In genomic region chr5:52892242-52892878, GRCh38 we compare ENCODE assay signal across 19 cellular contexts.
A peak's percentile ranks its signal among the peaks of the same experiment; 100 is the strongest.
DNase-seq lines count a peak whose midpoint lies in the region; ATAC-seq, FAIRE-seq and TF ChIP-seq lines count a peak whose summit lies in the region.
"Had no signal": no experiment of that assay in that cellular context is flagged by ENCODE, and none has a peak within 500 bp of the region (broad histone marks: within the 10 kb centered on the region; RNA-seq: fewer than 3 reads in every experiment).

No MANE protein-coding gene starts in this region.

- peak overlapping the region; percentile 57 for H2BK5ac ChIP-seq in IMR-90 (ENCODE audit: low read depth, low read length, poor library complexity, severe bottlenecking)

- H4K20me1 ChIP-seq in IMR-90 (ENCODE audit: insufficient read depth, low read length) = no peaks in the 10 kb centered on the region

- H3K27ac Mint-ChIP-seq in osteocyte (ENCODE audit: unreplicated experiment) = peak overlapping the region; percentile 33
- H3K27ac Mint-ChIP-seq in CD4-positive, alpha-beta memory T cell = no peak overlapping the region
- H3K27ac Mint-ChIP-seq: endodermal cell, immature natural killer cell had no signal

- no peak overlapping the region for H3K18ac ChIP-seq in IMR-90 (ENCODE audit: low read depth, low read length)

- CTCF ChIA-PET in A549 (lab: Yijun Ruan, JAX) (interaction anchor here (0.7 kb wide), 1 partner anchor 11 kb away, joined by 3 read pairs; no protein-coding TSS in a partner anchor), IMR-90 (lab: Yijun Ruan, JAX) (no interaction called here)
- CTCF ChIA-PET in CD4-positive, alpha-beta memory T cell (lab: Charles Lee; ENCODE audit: partially characterized antibody) = interaction anchor here (1.7 kb wide), 1 partner anchor 23 kb away, joined by 3 read pairs; no protein-coding TSS in a partner anchor

- H2AK9ac ChIP-seq in IMR-90 (replicated peaks; ENCODE audit: low read depth, low read length, poor library complexity) = no peak overlapping the region

- H3K4me1 Mint-ChIP-seq in osteocyte (ENCODE audit: unreplicated experiment) = peaks cover 54% of the 10 kb centered on the region
- peaks cover 0 to 6% (median 4%) of the 10 kb centered on the region in 4 donors for H3K4me1 Mint-ChIP-seq in CD4-positive, alpha-beta memory T cell
- H3K4me1 Mint-ChIP-seq: immature natural killer cell had no signal

- H3K4me3 ChIP-seq in A549 (peak overlapping the region; percentile 9; the same call in 1 of the 3 replicates), IMR-90 (ENCODE audit: insufficient read depth, low read depth, low read length) (no peak overlapping the region)
- no peak overlapping the region for H3K4me3 ChIP-seq in CD4-positive, alpha-beta memory T cell (ENCODE audit: low read length in 2 of 2)
- H3K4me3 ChIP-seq: K562, upper lobe of left lung had no signal

- DNase-seq in A549 (ENCODE audit: low read depth in 1 of 2, low spot score in 1 of 2) = no peak
- DNase-seq in IMR-90 = no peak
- DNase-seq in osteocyte (ENCODE audit: extremely low spot score, unreplicated experiment) = no peak
- DNase-seq in D721Med (ENCODE audit: insufficient read length, low spot score) = no peak
- no peak for DNase-seq in CD4-positive, alpha-beta memory T cell
- DNase-seq in frontal cortex (ENCODE audit: low spot score in 2 of 2) = no peak
- DNase-seq: activated CD4-positive, alpha-beta T cell treated with anti-CD3 and anti-CD28 coated beads for 1 hour; activated naive CD4-positive, alpha-beta T cell treated with anti-CD3 and anti-CD28 coated beads, Interleukin-2, amount 50 U/mL, for 16 hours; Caco-2; endodermal cell; immature natural killer cell; posterior cingulate gyrus; small intestine; stimulated activated CD4-positive, alpha-beta T cell treated with anti-CD3 and anti-CD28 coated beads, Interleukin-4, amount 100 ng/mL, for 1 hour; stimulated activated naive CD8-positive, alpha-beta T cell treated with anti-CD3 and anti-CD28 coated beads, Interleukin-15, Interleukin-2, amounts not matched to agents 100 U/mL and 50 U/mL, for 24 hours; upper lobe of left lung had no signal

- H4K91ac ChIP-seq in IMR-90 (ENCODE audit: insufficient read depth, low read depth, low read length) = 0 out of 2 replicates have a peak overlapping the region, but pooled peaks have one; percentile 6

- H3K14ac ChIP-seq in IMR-90 (replicated peaks; ENCODE audit: low read depth, low read length) = 0 out of 2 replicates have a peak overlapping the region, but pooled peaks have one; percentile 27

- peaks cover 34% of the 10 kb centered on the region for H3K36me3 Mint-ChIP-seq in osteocyte (ENCODE audit: unreplicated experiment)
- H3K36me3 Mint-ChIP-seq in CD4-positive, alpha-beta memory T cell = peaks cover 1 to 7% of the 10 kb centered on the region in 2 donors

- no peak overlapping the region for H3K56ac ChIP-seq in IMR-90 (ENCODE audit: extremely low read depth, insufficient read depth, low read length)

- ATAC-seq in A549 (peak; percentile 43 to 53; a peak in 4 of 6 replicates), IMR-90 (ENCODE audit: low read depth) (0 out of 2 replicates have a peak, but pooled peaks have one; percentile 31), GM21528 (IDR thresholded peaks at IDR 0.05; ENCODE audit: low FRiP score, unreplicated experiment) (no peak)
- ATAC-seq: K562; stimulated activated naive CD8-positive, alpha-beta T cell treated with anti-CD3 and anti-CD28 coated beads, Interleukin-15, Interleukin-2, amounts not matched to agents 100 U/mL and 50 U/mL, for 24 hours had no signal

- TF ChIP-seq POLR2A in A549 (IDR thresholded peaks at IDR 0.05; ENCODE audit: low read length) (no peak), IMR-90 (IDR thresholded peaks at IDR 0.05; ENCODE audit: low read depth, low read length) (no peak)

- H2BK15ac ChIP-seq in IMR-90 (ENCODE audit: low read depth, low read length) = no peak overlapping the region; the same call in 2 of the 3 replicates

- peaks cover 10% of the 10 kb centered on the region for H3K9me1 ChIP-seq in IMR-90 (ENCODE audit: insufficient read depth, low read length)

- peak overlapping the region; percentile 40; the same call in 1 of the 2 replicates for H2AK5ac ChIP-seq in IMR-90 (ENCODE audit: low read depth, low read length)

- intact Hi-C loops in IMR-90 (cut with micrococcal nuclease) = loop anchor here (2.0 kb wide), 1 partner anchor 28 kb away; no protein-coding TSS in a partner anchor
- intact Hi-C loops in CD4-positive, alpha-beta memory T cell (cut with micrococcal nuclease) = no loop called here

- H4K5ac ChIP-seq in IMR-90 (ENCODE audit: low read depth, low read length) = peak overlapping the region; percentile 32; the same call in 1 of the 2 replicates

- H3K9me3 ChIP-seq in A549 (no peaks in the 10 kb centered on the region), IMR-90 (ENCODE audit: control insufficient read depth, insufficient read depth, low read length) (no peaks in the 10 kb centered on the region)
- no peaks in the 10 kb centered on the region for H3K9me3 ChIP-seq in CD4-positive, alpha-beta memory T cell (ENCODE audit: control insufficient read depth in 1 of 2, low read length in 2 of 2)
- H3K9me3 ChIP-seq: Caco-2, upper lobe of left lung had no signal

- POLR2A ChIA-PET in A549 (lab: Yijun Ruan, JAX) = no interaction called here
- POLR2A ChIA-PET in IMR-90 (lab: Charles Lee; ENCODE audit: unreplicated experiment) = no interaction called here
- POLR2A ChIA-PET in CD4-positive, alpha-beta memory T cell (lab: Charles Lee; ENCODE audit: partially characterized antibody) = no interaction called here

- TF ChIP-seq RAD21 in A549 (conservative IDR thresholded peaks at IDR 0.05 in 1 of 2, IDR thresholded peaks at IDR 0.05 in 1 of 2) (no peak), IMR-90 (IDR thresholded peaks at IDR 0.05; ENCODE audit: low read length) (no peak)

- WGBS in A549 (ENCODE audit: missing lambda C conversion rate) = 47% methylated on average over 6 of the region's 6 CpGs
- WGBS in IMR-90 (ENCODE audit: extremely low coverage in 2 of 2, insufficient read length in 1 of 2), 2 experiments = no CpG with 5 or more reads among the region's 6 CpGs

- H4K8ac ChIP-seq in IMR-90 (ENCODE audit: low read depth in 2 of 2, low read length in 2 of 2) = peak overlapping the region in 1 of 2 experiments; percentile 42; a peak in 1 of 4 replicates

- dilution Hi-C loops in IMR-90 (cut with HindIII; ENCODE audit: low sequenced_read_pairs, unreplicated experiment) = no loop called here

- peaks cover 25% of the 10 kb centered on the region for H3K36me3 ChIP-seq in IMR-90 (ENCODE audit: control insufficient read depth, insufficient read depth, low read length)
- no peaks in the 10 kb centered on the region for H3K36me3 ChIP-seq in CD4-positive, alpha-beta memory T cell (ENCODE audit: insufficient read depth, low read length)

- H3K4me1 ChIP-seq in A549 (peaks cover 19% of the 10 kb centered on the region), IMR-90 (ENCODE audit: control insufficient read depth, insufficient read depth, low read length) (peaks cover 9% of the 10 kb centered on the region)
- no peaks in the 10 kb centered on the region for H3K4me1 ChIP-seq in CD4-positive, alpha-beta memory T cell (ENCODE audit: insufficient read depth, low read length)

- TF ChIP-seq CTCF in A549 (IDR thresholded peaks at IDR 0.05) (no peak), IMR-90 (conservative IDR thresholded peaks at IDR 0.05; ENCODE audit: low read depth, low read length) (no peak), osteocyte (IDR thresholded peaks at IDR 0.05) (no peak), D721Med (IDR thresholded peaks at IDR 0.05; ENCODE audit: insufficient read depth, missing control alignments) (no peak)

- FAIRE-seq in A549 (lab: Jason Lieb, UNC) = peak; percentile 88
- peak; percentile 92 for FAIRE-seq in islet of Langerhans (lab: Jason Lieb, UNC)
- FAIRE-seq in D721Med (lab: Jason Lieb, UNC) = no peak
- FAIRE-seq in frontal cortex (lab: Jason Lieb, UNC) = no peak
- FAIRE-seq: K562 had no signal

- H3K9ac ChIP-seq in IMR-90 (ENCODE audit: low read depth, low read length) = no peak overlapping the region

- no peak overlapping the region for H2AFZ ChIP-seq in IMR-90 (replicated peaks; ENCODE audit: low read length, poor library complexity)

- no peak overlapping the region for H2BK120ac ChIP-seq in IMR-90 (ENCODE audit: low read depth, low read length)

- H3K4ac ChIP-seq in IMR-90 (ENCODE audit: low read depth, low read length) = peak overlapping the region; percentile 30; the same call in 1 of the 2 replicates

- peak overlapping the region; percentile 21; the same call in 1 of the 2 replicates for H3K23ac ChIP-seq in IMR-90 (ENCODE audit: low read depth, low read length)

- H3K27me3 ChIP-seq in IMR-90 (ENCODE audit: control insufficient read depth, insufficient read depth, low read length) = no peaks in the 10 kb centered on the region
- no peaks in the 10 kb centered on the region for H3K27me3 ChIP-seq in CD4-positive, alpha-beta memory T cell (ENCODE audit: insufficient read depth, low read length)
- H3K27me3 ChIP-seq: upper lobe of left lung had no signal

- H3K27me3 Mint-ChIP-seq in osteocyte (ENCODE audit: unreplicated experiment) = no peaks in the 10 kb centered on the region
- H3K27me3 Mint-ChIP-seq in CD4-positive, alpha-beta memory T cell = no peaks in the 10 kb centered on the region

- BruUV-seq in IMR-90 (replicated peaks; lab: Mats Ljungman, UMichigan) = no TSS peak

- H3K9me3 Mint-ChIP-seq in osteocyte (ENCODE audit: unreplicated experiment) = no peaks in the 10 kb centered on the region
- no peaks in the 10 kb centered on the region for H3K9me3 Mint-ChIP-seq in CD4-positive, alpha-beta memory T cell
- H3K9me3 Mint-ChIP-seq: endodermal cell had no signal

- peaks cover 12 to 18% of the 10 kb centered on the region in 2 experiments; a peak in 3 of 4 replicates for H3K79me1 ChIP-seq in IMR-90 (ENCODE audit: low read depth in 1 of 2, low read length in 2 of 2)

- H2BK20ac ChIP-seq in IMR-90 (ENCODE audit: low read depth, low read length) = no peak overlapping the region

- peak overlapping the region; percentile 47 to 61; a peak in 4 of 6 replicates for H3K27ac ChIP-seq in A549
- 0 out of 2 replicates have a peak overlapping the region, but pooled peaks have one; percentile 3 for H3K27ac ChIP-seq in IMR-90 (ENCODE audit: insufficient read depth, low read length)
- H3K27ac ChIP-seq in CD4-positive, alpha-beta memory T cell (ENCODE audit: low read depth, low read length) = no peak overlapping the region

- H3K4me3 Mint-ChIP-seq in osteocyte (ENCODE audit: unreplicated experiment) = no peak overlapping the region
- no peak overlapping the region for H3K4me3 Mint-ChIP-seq in CD4-positive, alpha-beta memory T cell
- H3K4me3 Mint-ChIP-seq: endodermal cell, immature natural killer cell had no signal

- no peak for TF ChIP-seq EP300 in A549 (IDR thresholded peaks at IDR 0.05)

- in situ Hi-C loops in IMR-90 (cut with MboI; ENCODE audit: low sequenced_read_pairs) = no loop called here

- peak overlapping the region; percentile 74 for H3K4me2 ChIP-seq in A549
- peak overlapping the region; percentile 22; the same call in 1 of the 2 replicates for H3K4me2 ChIP-seq in IMR-90 (ENCODE audit: low read depth, low read length)

TF ChIP-seq in IMR-90, 13 proteins besides CTCF, POLR2A, EP300 and RAD21 (continues in another document):
- no peak for TF ChIP-seq CEBPB (IDR thresholded peaks at IDR 0.05; ENCODE audit: low read depth, low read length)
